Comparison of ENCODE assay signal across 7 cellular contexts in genomic region chr14:93231129-93231979, GRCh38. TPM values are rescaled to one million over a fixed set of nuclear protein-coding genes. Genes with fewer than 3 reads are reported as not detected.
DNase-seq lines count a peak whose midpoint lies in the region; ATAC-seq and TF ChIP-seq lines count a peak whose summit lies in the region.

No MANE protein-coding gene starts in this region.

- H2AFZ ChIP-seq in PC-3 (ENCODE audit: low read length), result peak overlapping the region; percentile 65
- H2AFZ ChIP-seq in osteoblast (ENCODE audit: low read length), result peak overlapping the region; percentile 81

- no peaks in the 10 kb centered on the region for H3K27me3 ChIP-seq in PC-3 (ENCODE audit: low read length)
- H3K27me3 ChIP-seq in osteoblast (ENCODE audit: insufficient read depth, low read length), result no peaks in the 10 kb centered on the region

- H3F3A ChIP-seq in PC-3 (ENCODE audit: low read length, unreplicated experiment), result no peaks in the 10 kb centered on the region

- peak overlapping the region; percentile 56 for H3K4me3 ChIP-seq in PC-3 (ENCODE audit: low read length)
- peak overlapping the region; percentile 61 for H3K4me3 ChIP-seq in epithelial cell of proximal tubule (ENCODE audit: low read depth, low read length)
- peak overlapping the region; percentile 65 for H3K4me3 ChIP-seq in osteoblast (ENCODE audit: insufficient read depth, low read length)

- POLR2A ChIA-PET in GM10248 (lab: Yijun Ruan, JAX) (interaction anchor here (1.3 kb wide), 1 partner anchor 24 kb away, joined by 3 read pairs; the partner anchor contains the start of genes GON7 and UBR7), PC-3 (lab: Charles Lee; ENCODE audit: unreplicated experiment) (interaction anchor here (0.6 kb wide), 1 partner anchor 12 kb away, joined by 3 read pairs; no protein-coding TSS in a partner anchor)

- DNase-seq in GM10248 (ENCODE audit: extremely low spot score) (peak; percentile 39), PC-3 (peak; percentile 21), epithelial cell of proximal tubule (ENCODE audit: low read depth) (no peak), osteoblast (ENCODE audit: insufficient read length, low spot score, missing footprints) (peak; percentile 88), UCSD-AML1 (lab: John Stamatoyannopoulos, UW; ENCODE audit: unreplicated experiment) (no peak)

- ATAC-seq in PC-3, result peak; percentile 7; the same call in 1 of the 2 replicates
- ATAC-seq in HG03342 (IDR thresholded peaks at IDR 0.05; ENCODE audit: unreplicated experiment), result no peak
- no peak for ATAC-seq in GM18511 (IDR thresholded peaks at IDR 0.05; ENCODE audit: unreplicated experiment)

- intact Hi-C loops in PC-3 (cut with micrococcal nuclease), result no loop called here

- CTCF ChIA-PET in GM10248 (lab: Yijun Ruan, JAX), result interaction anchor here (1.5 to 2.0 kb wide), 3 partner anchors 41 to 118 kb away, joined by 3 to 8 read pairs (median 3); no protein-coding TSS in a partner anchor
- CTCF ChIA-PET in PC-3 (lab: Charles Lee), result no interaction called here

- H3K4me1 ChIP-seq in PC-3 (ENCODE audit: insufficient read depth, low read length) (peaks cover 29% of the 10 kb centered on the region), osteoblast (ENCODE audit: insufficient read depth, low read length) (peaks cover 9% of the 10 kb centered on the region)

- no TSS peak for BruUV-seq in PC-3 (replicated peaks; lab: Mats Ljungman, UMichigan)

- no peaks in the 10 kb centered on the region for H3K9me2 ChIP-seq in PC-3 (replicated peaks; ENCODE audit: low read length)

- peak overlapping the region; percentile 53 for H3K9ac ChIP-seq in PC-3 (ENCODE audit: low read length)

- H3K4me2 ChIP-seq in PC-3 (ENCODE audit: low read length) (peak overlapping the region; percentile 73), osteoblast (ENCODE audit: insufficient read depth, low read length) (peak overlapping the region; percentile 78)

- peaks cover 10% of the 10 kb centered on the region; the same call in 1 of the 2 replicates for H3K36me3 ChIP-seq in PC-3 (ENCODE audit: low read depth, low read length)
- H3K36me3 ChIP-seq in osteoblast (ENCODE audit: insufficient read depth, low read length), result peaks cover 17% of the 10 kb centered on the region

- no peaks in the 10 kb centered on the region for H3K9me3 ChIP-seq in PC-3 (ENCODE audit: low read length)
- no peaks in the 10 kb centered on the region for H3K9me3 ChIP-seq in osteoblast (ENCODE audit: low read depth, low read length)

- TF ChIP-seq CTCF in GM10248 (IDR thresholded peaks at IDR 0.05; ENCODE audit: control extremely low read depth, extremely low read depth, low read depth, missing control alignments), result no peak
- no peak for TF ChIP-seq CTCF in PC-3 (conservative IDR thresholded peaks at IDR 0.05; ENCODE audit: low read depth, low read length)
- no peak for TF ChIP-seq CTCF in epithelial cell of proximal tubule (conservative IDR thresholded peaks at IDR 0.05; ENCODE audit: low read depth, low read length)
- no peak for TF ChIP-seq CTCF in osteoblast (IDR thresholded peaks at IDR 0.05; ENCODE audit: extremely low read depth, low read depth, low read length)

- H3K79me2 ChIP-seq in PC-3 (ENCODE audit: low read length), result no peaks in the 10 kb centered on the region
- no peaks in the 10 kb centered on the region for H3K79me2 ChIP-seq in osteoblast (ENCODE audit: insufficient read depth, low read length)

- H4K20me1 ChIP-seq in PC-3 (ENCODE audit: low read length) (no peaks in the 10 kb centered on the region), osteoblast (ENCODE audit: insufficient read depth, low read length) (no peaks in the 10 kb centered on the region)

- H3K27ac ChIP-seq in PC-3 (ENCODE audit: low read length) (peak overlapping the region; percentile 50; the same call in 1 of the 2 replicates), osteoblast (ENCODE audit: low read depth, low read length) (peak overlapping the region; percentile 42)

RNA-seq across cellular contexts. Expression of gene UBR7, which starts 24.3 kb away (rescaled TPM):
- total RNA-seq in PC-3 (2014; rRNA removed), result 61.1 and 61.3 TPM in 2 replicates
- total RNA-seq in epithelial cell of proximal tubule, result 24.8 and 45.7 TPM in 2 replicates
- total RNA-seq in osteoblast, result 20.6 and 25.3 TPM in 2 replicates

RNA-seq across cellular contexts. Expression of gene GON7, which starts 24.5 kb away (rescaled TPM):
- total RNA-seq in PC-3 (2014; rRNA removed) (33.5 and 45.4 TPM in 2 replicates), epithelial cell of proximal tubule (16.7 and 17.4 TPM in 2 replicates), osteoblast (11.2 and 11.6 TPM in 2 replicates)

RNA-seq across cellular contexts. Expression of gene LYSET, which starts 46.2 kb away (rescaled TPM):
- total RNA-seq in PC-3 (2014; rRNA removed), result 6.9 and 11.5 TPM in 2 replicates
- total RNA-seq in epithelial cell of proximal tubule, result 3.3 and 13.1 TPM in 2 replicates
- total RNA-seq in osteoblast, result 10.1 and 11.5 TPM in 2 replicates

RNA-seq across cellular contexts. Expression of gene MOAP1, which starts 46.7 kb away (rescaled TPM):
- total RNA-seq in PC-3 (2014; rRNA removed) (10.3 and 15.6 TPM in 2 replicates), epithelial cell of proximal tubule (13.7 and 19.7 TPM in 2 replicates), osteoblast (16.6 and 18.3 TPM in 2 replicates)

Comparison
In these comparisons a context has a peak if more than half of its experiments do, and no peak if none do; other contexts are left out.
1. DNase-seq: peak in GM10248 (single experiment), PC-3 (single experiment) and osteoblast (single experiment); none in epithelial cell of proximal tubule (single experiment) and UCSD-AML1 (single experiment).
2. Peak in every context shown above with its lines, with median percentiles within 50 percentile points of each other: H3K4me3 ChIP-seq.